ENCODE assay signal across 30 cellular contexts in the genomic region with DNA sequence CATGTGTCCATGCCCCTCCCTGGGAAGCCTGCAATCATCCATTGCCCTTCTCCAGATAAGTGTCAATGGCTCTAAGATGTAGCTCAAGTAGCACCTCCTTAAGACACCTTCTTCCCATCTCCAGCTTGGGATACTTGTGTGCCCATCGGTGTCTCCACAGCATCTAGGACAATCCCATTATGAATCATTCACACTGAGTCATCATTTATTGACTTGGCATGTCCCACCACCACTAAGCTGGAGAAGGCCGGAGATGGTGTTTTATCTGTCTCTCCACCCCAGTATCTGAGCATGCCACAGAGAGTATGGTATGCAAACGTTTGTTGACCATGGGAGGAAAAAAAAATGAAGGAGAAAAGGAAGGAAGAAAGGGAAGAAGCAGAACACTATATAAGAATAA.
"Had no signal": no experiment of that assay in that cellular context is flagged by ENCODE, and none has a peak within 500 bp of the region (broad histone marks: within the 10 kb centered on the region; RNA-seq: fewer than 3 reads in every experiment).

No MANE protein-coding gene starts in this region.

- H3K4me3 ChIP-seq: coronary artery, dorsolateral prefrontal cortex, gastrocnemius medialis, heart left ventricle had no signal

- FAIRE-seq: astrocyte, bronchial epithelial cell had no signal

- H3K27ac ChIP-seq: brain microvascular endothelial cell, coronary artery, foreskin keratinocyte, gastrocnemius medialis, heart left ventricle, WERI-Rb-1 had no signal

- H3K9me3 ChIP-seq: gastrocnemius medialis, heart left ventricle had no signal

- ATAC-seq: activated CD4-positive, CD25-positive, alpha-beta regulatory T cell treated with anti-CD3 and anti-CD28 coated beads, Interleukin-2, amount 50 U/mL, for 24 hours; activated CD8-positive, alpha-beta T cell treated with anti-CD3 and anti-CD28 coated beads for 36 hours; activated T-cell treated with anti-CD3 and anti-CD28 coated beads, Interleukin-2, amount 50 U/mL, for 4 hours; activated T-helper 17 cell treated with anti-CD3 and anti-CD28 coated beads, Interleukin-2, amount 50 U/mL, for 72 hours; esophagus mucosa; foreskin keratinocyte; gastrocnemius medialis; heart left ventricle; T-helper 17 cell had no signal

- H3K36me3 ChIP-seq: brain microvascular endothelial cell, gastrocnemius medialis, heart left ventricle had no signal

- DNase-seq: activated B cell treated with CpG ODN at 0.5 μM for 24 hours; activated CD4-positive, alpha-beta T cell treated with anti-CD3 and anti-CD28 coated beads for 48 hours; activated CD4-positive, alpha-beta T cell treated with anti-CD3 and anti-CD28 coated beads, Interleukin-2, amount 50 U/mL, for 1 hour; activated CD4-positive, alpha-beta T cell treated with anti-CD3 and anti-CD28 coated beads, Interleukin-2, amount 50 U/mL, for 48 hours; activated CD8-positive, alpha-beta memory T cell treated with anti-CD3 and anti-CD28 coated beads for 24 hours; activated CD8-positive, alpha-beta T cell treated with anti-CD3 and anti-CD28 coated beads for 36 hours; activated effector memory CD4-positive, alpha-beta T cell treated with Interleukin-2 at 50 U/mL for 16 hours; activated gamma-delta T cell treated with Interleukin-2 at 50 U/mL for 16 hours; activated naive CD4-positive, alpha-beta T cell treated with anti-CD3 and anti-CD28 coated beads, Interleukin-2, amount 50 U/mL, for 16 hours; activated naive CD4-positive, alpha-beta T cell treated with Interleukin-2 at 50 U/mL for 16 hours; activated T-cell treated with anti-CD3 and anti-CD28 coated beads, Interleukin-2, amount 50 U/mL, for 4 hours; amniotic stem cell; anterior cingulate cortex; brain microvascular endothelial cell; dorsolateral prefrontal cortex; effector memory CD4-positive, alpha-beta T cell; endodermal cell; foreskin keratinocyte; gastrocnemius medialis; glutamatergic neuron; heart left ventricle; T-helper 17 cell; T1000; WERI-Rb-1 had no signal

- H3K27me3 ChIP-seq: brain microvascular endothelial cell, dorsolateral prefrontal cortex, foreskin keratinocyte, gastrocnemius medialis, heart left ventricle had no signal

- H3K4me1 ChIP-seq: foreskin keratinocyte, gastrocnemius medialis had no signal
